Comparison of ENCODE assay signal across 8 cellular contexts in genomic region chr1:46719689-46720088, GRCh38. TPM values are rescaled to one million over a fixed set of nuclear protein-coding genes. Genes with fewer than 3 reads are reported as not detected.
DNase-seq lines count a peak whose midpoint lies in the region; ATAC-seq, FAIRE-seq and TF ChIP-seq lines count a peak whose summit lies in the region.

No MANE protein-coding gene starts in this region.

- peaks cover 3% of the 10 kb centered on the region; the same call in 1 of the 2 replicates for H3K4me1 ChIP-seq in HEK293 (ENCODE audit: control insufficient read depth, insufficient read depth, low read length)
- peaks cover 22% of the 10 kb centered on the region for H3K4me1 ChIP-seq in keratinocyte (ENCODE audit: control insufficient read depth, extremely low read depth, insufficient read depth, low read length)
- H3K4me1 ChIP-seq in thoracic aorta (ENCODE audit: control insufficient read depth in 1 of 2, low read depth in 2 of 2) = peaks cover 20 to 26% of the 10 kb centered on the region in 2 donors

- peaks cover 33% of the 10 kb centered on the region for H3K36me3 Mint-ChIP-seq in activated CD4-positive, alpha-beta memory T cell treated with anti-CD3 and anti-CD28 coated beads, Interleukin-2, amount 10 ng/mL, durations not matched to agents 7 days and 5 days (ENCODE audit: low read depth)

- peak overlapping the region; percentile 86 for H3K4me2 ChIP-seq in keratinocyte (ENCODE audit: control insufficient read depth, extremely low read depth, insufficient read depth, low read depth, low read length)

- H3K27me3 ChIP-seq in keratinocyte (ENCODE audit: control insufficient read depth, extremely low read depth, insufficient read depth, low read length) = no peaks in the 10 kb centered on the region
- no peaks in the 10 kb centered on the region for H3K27me3 ChIP-seq in thoracic aorta (replicated peaks; ENCODE audit: insufficient read depth)

- peaks cover 45% of the 10 kb centered on the region for H3K4me1 Mint-ChIP-seq in activated CD4-positive, alpha-beta memory T cell treated with anti-CD3 and anti-CD28 coated beads, Interleukin-2, amount 10 ng/mL, durations not matched to agents 7 days and 5 days

- peak overlapping the region; percentile 25 for H3K27ac ChIP-seq in HEK293 (ENCODE audit: extremely low read depth, low read depth, low read length)
- H3K27ac ChIP-seq in keratinocyte (ENCODE audit: control insufficient read depth, insufficient read depth, low read length) = peak overlapping the region; percentile 48
- peak overlapping the region; percentile 62 to 79 for H3K27ac ChIP-seq in thoracic aorta

- no peak overlapping the region for H3K9ac ChIP-seq in keratinocyte (ENCODE audit: control insufficient read depth, extremely low read depth, insufficient read depth, low read length)

- peaks cover 31% of the 10 kb centered on the region for H3K79me2 ChIP-seq in keratinocyte (ENCODE audit: control insufficient read depth, insufficient read depth, low read length)

- peak overlapping the region; percentile 81 for H3K27ac Mint-ChIP-seq in activated CD4-positive, alpha-beta memory T cell treated with anti-CD3 and anti-CD28 coated beads, Interleukin-2, amount 10 ng/mL, durations not matched to agents 7 days and 5 days

- H3K9me3 Mint-ChIP-seq in activated CD4-positive, alpha-beta memory T cell treated with anti-CD3 and anti-CD28 coated beads, Interleukin-2, amount 10 ng/mL, durations not matched to agents 7 days and 5 days = no peaks in the 10 kb centered on the region

- TF ChIP-seq CTCF in HEK293 (tag by site-specific recombination; IDR thresholded peaks at IDR 0.05) = no peak
- no peak for TF ChIP-seq CTCF in keratinocyte (optimal IDR thresholded peaks at IDR 0.05 in 1 of 3, IDR thresholded peaks at IDR 0.05 in 1 of 3, conservative IDR thresholded peaks at IDR 0.05 in 1 of 3; ENCODE audit: extremely low read depth in 1 of 3, insufficient read depth in 2 of 3, low read length in 3 of 3)
- no peak for TF ChIP-seq CTCF in thoracic aorta (IDR thresholded peaks at IDR 0.05)

- H3K9me1 ChIP-seq in keratinocyte (ENCODE audit: control insufficient read depth, extremely low read depth, insufficient read depth, low read length) = no peaks in the 10 kb centered on the region

- no peaks in the 10 kb centered on the region for H3K27me3 Mint-ChIP-seq in activated CD4-positive, alpha-beta memory T cell treated with anti-CD3 and anti-CD28 coated beads, Interleukin-2, amount 10 ng/mL, durations not matched to agents 7 days and 5 days

- ATAC-seq in thoracic aorta (ENCODE audit: insufficient number of reproducible peaks, low FRiP score, low read depth) (no peak), GM18502 (IDR thresholded peaks at IDR 0.05; ENCODE audit: poor library complexity, unreplicated experiment) (no peak), HG02610 (IDR thresholded peaks at IDR 0.05; ENCODE audit: unreplicated experiment) (no peak)

- peak overlapping the region; percentile 72 for H2AFZ ChIP-seq in keratinocyte (ENCODE audit: control insufficient read depth, low read length)

- H3K36me3 ChIP-seq in HEK293 (ENCODE audit: control insufficient read depth in 2 of 2, insufficient read depth in 1 of 2, low read length in 2 of 2) (peaks cover 6 to 28% of the 10 kb centered on the region in 2 experiments; a peak in 2 of 3 replicates), keratinocyte (ENCODE audit: control insufficient read depth in 2 of 2, extremely low read depth in 1 of 2, insufficient read depth in 2 of 2, low read length in 2 of 2) (peaks cover 10% of the 10 kb centered on the region in 2 experiments), thoracic aorta (peaks cover 10% of the 10 kb centered on the region)

- no peaks in the 10 kb centered on the region for H4K20me1 ChIP-seq in keratinocyte (ENCODE audit: control insufficient read depth, extremely low read depth, insufficient read depth, low read length)

- dilution Hi-C loops in keratinocyte (cut with MboI; ENCODE audit: extremely low pct_ligation_motif_present, low sequenced_read_pairs) = no loop called here

- peak; percentile 51 for FAIRE-seq in keratinocyte (lab: Jason Lieb, UNC)

- H3K4me3 Mint-ChIP-seq in activated CD4-positive, alpha-beta memory T cell treated with anti-CD3 and anti-CD28 coated beads, Interleukin-2, amount 10 ng/mL, durations not matched to agents 7 days and 5 days = peak overlapping the region; percentile 94

- H3K4me3 ChIP-seq in HEK293 (ENCODE audit: low read depth, low read length) (no peak overlapping the region), keratinocyte (ENCODE audit: control insufficient read depth in 2 of 3, extremely low read depth in 1 of 3, insufficient read depth in 2 of 3, low read depth in 1 of 3, low read length in 3 of 3) (peak overlapping the region in 2 of 3 experiments; percentile 54 to 56), thoracic aorta (peak overlapping the region; percentile 97)

- CTCF ChIA-PET in HEK293 (lab: Yijun Ruan, JAX) = interaction anchor here (0.8 to 1.4 kb wide), 4 partner anchors 9 to 202 kb away, joined by 3 to 4 read pairs (median 4); no protein-coding TSS in a partner anchor
- CTCF ChIA-PET in activated CD4-positive, alpha-beta memory T cell treated with anti-CD3 and anti-CD28 coated beads, Interleukin-2, amount 10 ng/mL, durations not matched to agents 7 days and 5 days (lab: Charles Lee) = interaction anchor here (0.7 to 3.3 kb wide), 4 partner anchors 156 to 197 kb away, joined by 3 to 15 read pairs (median 4); no protein-coding TSS in a partner anchor

- POLR2A ChIA-PET in HEK293 (lab: Yijun Ruan, JAX) = interaction anchor here (1.1 to 1.2 kb wide), 2 partner anchors 116 to 182 kb away, joined by 3 to 4 read pairs; partner anchors contain the start of gene MKNK1
- POLR2A ChIA-PET in activated CD4-positive, alpha-beta memory T cell treated with anti-CD3 and anti-CD28 coated beads, Interleukin-2, amount 10 ng/mL, durations not matched to agents 7 days and 5 days (lab: Charles Lee) = interaction anchor here (1.0 to 2.8 kb wide), 8 partner anchors 11 to 185 kb away, joined by 3 to 20 read pairs (median 4); partner anchors contain the start of genes ATPAF1, MKNK1 and MOB3C

- H3K9me3 ChIP-seq in HEK293 (ENCODE audit: control insufficient read depth, insufficient read depth, low read depth, low read length) (no peaks in the 10 kb centered on the region), keratinocyte (ENCODE audit: control insufficient read depth, low read depth, low read length) (no peaks in the 10 kb centered on the region), thoracic aorta (no peaks in the 10 kb centered on the region)

- DNase-seq in A172 (ENCODE audit: low spot score) (peak; percentile 19), keratinocyte (ENCODE audit: low read depth, low spot score) (peak; percentile 7), thoracic aorta (ENCODE audit: low spot score) (no peak), activated gamma-delta T cell treated with Interleukin-2 at 50 U/mL for 16 hours (no peak)
- DNase-seq in activated CD4-positive, alpha-beta memory T cell treated with anti-CD3 and anti-CD28 coated beads, Interleukin-2, amount 10 ng/mL, durations not matched to agents 7 days and 5 days = no peak

RNA-seq across cellular contexts. Expression of gene EFCAB14, which starts 0.8 kb away (rescaled TPM):
- total RNA-seq in A172 (2014; rRNA removed; shearing (Covaris generic)) = 47.6 and 63.2 TPM in 2 replicates
- total RNA-seq in activated CD4-positive, alpha-beta memory T cell treated with anti-CD3 and anti-CD28 coated beads, Interleukin-2, amount 10 ng/mL, durations not matched to agents 7 days and 5 days = 10 to 100 TPM; 96.1 to 96.9 TPM
- polyA plus RNA-seq in keratinocyte = 47.8 to 61.8 TPM (median 59.9 TPM) in 3 replicates
- polyA plus RNA-seq in keratinocyte (2011; ENCODE audit: low read depth) = 44.5 TPM
- polyA plus RNA-seq in keratinocyte (2011; cell fraction: cytosol; rRNA removed) = 50.0 and 86.6 TPM in 2 replicates
- polyA plus RNA-seq in keratinocyte (2011; cell fraction: nucleus; rRNA removed) = 49.6 and 50.9 TPM in 2 replicates
- 29.5 and 44.5 TPM in 2 replicates for polyA plus RNA-seq in keratinocyte (2012; ENCODE audit: low replicate concordance)
- polyA minus RNA-seq in keratinocyte = 31.4 to 72.8 TPM (median 51.9 TPM) in 3 replicates
- polyA minus RNA-seq in keratinocyte (2011; cell fraction: cytosol; rRNA and poly(A)+ RNA removed) = 47.4 TPM
- polyA minus RNA-seq in keratinocyte (2011; cell fraction: nucleus; rRNA and poly(A)+ RNA removed) = 28.1 and 49.9 TPM in 2 replicates
- total RNA-seq in thoracic aorta = 100 to 1,000 TPM; 102 to 107 TPM

RNA-seq across cellular contexts. Expression of gene TEX38, which starts 48.0 kb away (rescaled TPM):
- not detected in 2 replicates for total RNA-seq in A172 (2014; rRNA removed; shearing (Covaris generic))
- total RNA-seq in activated CD4-positive, alpha-beta memory T cell treated with anti-CD3 and anti-CD28 coated beads, Interleukin-2, amount 10 ng/mL, durations not matched to agents 7 days and 5 days = not detected
- not detected in 3 replicates for polyA plus RNA-seq in keratinocyte
- not detected for polyA plus RNA-seq in keratinocyte (2011; ENCODE audit: low read depth)
- not detected in 2 replicates for polyA plus RNA-seq in keratinocyte (2011; cell fraction: cytosol; rRNA removed)
- 0.15 TPM in 1 of 2 replicates, not detected in the other for polyA plus RNA-seq in keratinocyte (2011; cell fraction: nucleus; rRNA removed)
- polyA plus RNA-seq in keratinocyte (2012; ENCODE audit: low replicate concordance) = 0.37 TPM in 1 of 2 replicates, not detected in the other
- not detected in 3 replicates for polyA minus RNA-seq in keratinocyte
- polyA minus RNA-seq in keratinocyte (2011; cell fraction: cytosol; rRNA and poly(A)+ RNA removed) = not detected
- not detected in 2 replicates for polyA minus RNA-seq in keratinocyte (2011; cell fraction: nucleus; rRNA and poly(A)+ RNA removed)
- not detected for total RNA-seq in thoracic aorta

RNA-seq across cellular contexts. Expression of gene ATPAF1, which starts 51.5 kb away (rescaled TPM):
- 106 and 123 TPM in 2 replicates for total RNA-seq in A172 (2014; rRNA removed; shearing (Covaris generic))
- total RNA-seq in activated CD4-positive, alpha-beta memory T cell treated with anti-CD3 and anti-CD28 coated beads, Interleukin-2, amount 10 ng/mL, durations not matched to agents 7 days and 5 days = 10 to 100 TPM; 51.1 to 51.2 TPM
- 41.4 to 55.6 TPM (median 53.6 TPM) in 3 replicates for polyA plus RNA-seq in keratinocyte
- polyA plus RNA-seq in keratinocyte (2011; ENCODE audit: low read depth) = 58.7 TPM
- 55.4 and 76.8 TPM in 2 replicates for polyA plus RNA-seq in keratinocyte (2011; cell fraction: cytosol; rRNA removed)
- polyA plus RNA-seq in keratinocyte (2011; cell fraction: nucleus; rRNA removed) = 34.8 and 36.7 TPM in 2 replicates
- polyA plus RNA-seq in keratinocyte (2012; ENCODE audit: low replicate concordance) = 24.8 and 32.5 TPM in 2 replicates
- polyA minus RNA-seq in keratinocyte = 12.2 to 38.8 TPM (median 26.5 TPM) in 3 replicates
- polyA minus RNA-seq in keratinocyte (2011; cell fraction: cytosol; rRNA and poly(A)+ RNA removed) = 17.8 TPM
- polyA minus RNA-seq in keratinocyte (2011; cell fraction: nucleus; rRNA and poly(A)+ RNA removed) = 8.7 and 20.9 TPM in 2 replicates
- total RNA-seq in thoracic aorta = 10 to 100 TPM; 38.5 to 55.6 TPM

Comparison
In these comparisons a context has a peak if more than half of its experiments do, and no peak if none do; other contexts are left out.
1. DNase-seq: peak in A172 (single experiment) and keratinocyte (single experiment); none in activated CD4-positive, alpha-beta memory T cell treated with anti-CD3 and anti-CD28 coated beads, Interleukin-2, amount 10 ng/mL, durations not matched to agents 7 days and 5 days (single experiment), thoracic aorta (single experiment) and activated gamma-delta T cell treated with Interleukin-2 at 50 U/mL for 16 hours (single experiment).
2. Peak in every context shown above with its lines, with median percentiles within 50 percentile points of each other: H3K27ac ChIP-seq.